23 cellular contexts compared by ENCODE assay signal in the genomic region with DNA sequence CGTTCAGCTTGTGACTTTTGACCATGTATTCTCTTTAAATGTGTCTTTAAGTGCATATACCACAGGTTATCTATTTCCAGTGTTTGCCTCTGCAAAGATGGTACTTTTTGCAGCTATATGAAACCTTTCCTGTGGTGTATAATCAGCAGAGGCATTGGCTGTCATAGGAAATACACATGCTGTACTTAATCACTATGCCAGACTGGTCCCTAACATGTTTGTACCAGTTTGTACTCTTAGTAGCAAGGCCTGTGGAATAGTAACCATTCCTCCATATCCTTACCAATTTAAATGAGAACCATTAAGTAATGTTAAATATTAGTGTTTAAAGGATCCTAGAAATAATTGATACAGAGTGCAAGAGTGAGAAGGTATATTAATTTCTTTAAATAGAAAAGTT.
DNase-seq lines count a peak whose midpoint lies in the region; ATAC-seq and TF ChIP-seq lines count a peak whose summit lies in the region.
"Had no signal": no experiment of that assay in that cellular context is flagged by ENCODE, and none has a peak within 500 bp of the region (broad histone marks: within the 10 kb centered on the region; RNA-seq: fewer than 3 reads in every experiment).

No MANE protein-coding gene starts in this region.

- H3K4me2 ChIP-seq in mammary epithelial cell (ENCODE audit: insufficient read depth, low read depth, low read length), result no peak overlapping the region

- in situ Hi-C loops in mammary epithelial cell (cut with MboI; ENCODE audit: low sequenced_read_pairs in 2 of 2), result no loop called here

- H2AFZ ChIP-seq in mammary epithelial cell (ENCODE audit: low read depth, low read length), result no peak overlapping the region

- H3K36me3 Mint-ChIP-seq in MCF 10A (ENCODE audit: insufficient read depth, unreplicated experiment), result no peaks in the 10 kb centered on the region
- H3K36me3 Mint-ChIP-seq in HFFc6 (ENCODE audit: low read depth), result no peaks in the 10 kb centered on the region
- no peaks in the 10 kb centered on the region for H3K36me3 Mint-ChIP-seq in chondrocyte (ENCODE audit: low read depth)
- H3K36me3 Mint-ChIP-seq: CD8-positive, alpha-beta T cell had no signal

- H3K4me1 Mint-ChIP-seq in MCF 10A (ENCODE audit: insufficient read depth, unreplicated experiment) (peaks cover 13% of the 10 kb centered on the region), HFFc6 (ENCODE audit: low read depth) (peaks cover 28% of the 10 kb centered on the region), chondrocyte (ENCODE audit: low read depth) (peaks cover 49% of the 10 kb centered on the region)

- no peak overlapping the region for H3K9ac ChIP-seq in mammary epithelial cell (ENCODE audit: insufficient read depth, low read length)

- H3K9me3 ChIP-seq in mammary epithelial cell (replicated peaks; ENCODE audit: insufficient read depth, low read length), result no peaks in the 10 kb centered on the region
- no peaks in the 10 kb centered on the region for H3K9me3 ChIP-seq in psoas muscle

- no peaks in the 10 kb centered on the region for H3K9me3 Mint-ChIP-seq in MCF 10A (ENCODE audit: unreplicated experiment)
- H3K9me3 Mint-ChIP-seq in HFFc6, result no peaks in the 10 kb centered on the region
- peaks cover 3% of the 10 kb centered on the region for H3K9me3 Mint-ChIP-seq in chondrocyte (ENCODE audit: low read depth)

- H3K27ac Mint-ChIP-seq in MCF 10A (ENCODE audit: low read depth, unreplicated experiment) (no peak overlapping the region), HFFc6 (peak overlapping the region; percentile 21; the same call in 1 of the 2 replicates), chondrocyte (ENCODE audit: unreplicated experiment) (peak overlapping the region; percentile 27)
- H3K27ac Mint-ChIP-seq: CD8-positive, alpha-beta T cell had no signal

- H3K4me1 ChIP-seq in mammary epithelial cell (ENCODE audit: insufficient read depth, low read length) (no peaks in the 10 kb centered on the region), psoas muscle (peaks cover 57% of the 10 kb centered on the region)

- POLR2A ChIA-PET in MCF 10A (lab: Yijun Ruan, JAX), result interaction anchor here (0.6 to 0.9 kb wide), 2 partner anchors 8 to 16 kb away, joined by 3 read pairs; no protein-coding TSS in a partner anchor

- intact Hi-C loops in mammary epithelial cell (cut with micrococcal nuclease), result no loop called here
- intact Hi-C loops in MCF 10A (cut with micrococcal nuclease), result no loop called here
- intact Hi-C loops in psoas muscle (cut with DNase I), result loop anchor here (5.0 to 10.0 kb wide), 3 partner anchors 36 to 66 kb away; no protein-coding TSS in a partner anchor

- peak; percentile 28 for DNase-seq in mammary epithelial cell
- no peak for DNase-seq in MCF 10A (ENCODE audit: unreplicated experiment)
- DNase-seq in HFFc6, result no peak
- DNase-seq in chondrocyte (ENCODE audit: low spot score), result no peak
- DNase-seq in psoas muscle, result no peak
- DNase-seq in Ammon's horn (ENCODE audit: low spot score), result no peak
- DNase-seq in COR-L47 (lab: John Stamatoyannopoulos, UW), result no peak
- DNase-seq in NCI-H146 treated with DMSO at 0.1 percent for 48 hours (lab: John Stamatoyannopoulos, UW; ENCODE audit: unreplicated experiment), result no peak
- DNase-seq: 8988T; C1 segment of cervical spinal cord; Calu3; CD8-positive, alpha-beta T cell; DMS153; H7; KBM-7; NCI-H1092; NCI-H1436 treated with DMSO at 0.1 percent for 48 hours; NCI-H2029; NCI-H2171; NCI-H524 treated with DMSO at 0.1 percent for 48 hours; NCI-H82; OCI-M1 had no signal

- no peak for ATAC-seq in psoas muscle
- ATAC-seq: CD8-positive, alpha-beta T cell had no signal

- BruUV-seq in mammary epithelial cell (replicated peaks; lab: Mats Ljungman, UMichigan) (no TSS peak), MCF 10A (replicated peaks; lab: Mats Ljungman, UMichigan) (no TSS peak)

- H3K4me3 Mint-ChIP-seq in MCF 10A (ENCODE audit: unreplicated experiment) (no peak overlapping the region), HFFc6 (no peak overlapping the region), chondrocyte (ENCODE audit: unreplicated experiment) (no peak overlapping the region)
- H3K4me3 Mint-ChIP-seq: CD8-positive, alpha-beta T cell had no signal

- no peak for TF ChIP-seq CTCF in mammary epithelial cell (conservative IDR thresholded peaks at IDR 0.05 in 1 of 2, IDR thresholded peaks at IDR 0.05 in 1 of 2; ENCODE audit: extremely low read depth in 1 of 2, insufficient read depth in 1 of 2, low read depth in 1 of 2, low read length in 2 of 2)
- no peak for TF ChIP-seq CTCF in MCF 10A (IDR thresholded peaks at IDR 0.05; ENCODE audit: unreplicated experiment)
- no peak for TF ChIP-seq CTCF in HFFc6 (IDR thresholded peaks at IDR 0.05)
- no peak for TF ChIP-seq CTCF in chondrocyte (IDR thresholded peaks at IDR 0.05)
- no peak for TF ChIP-seq CTCF in psoas muscle (IDR thresholded peaks at IDR 0.05)

- dilution Hi-C loops in mammary epithelial cell (cut with HindIII; ENCODE audit: low sequenced_read_pairs), result no loop called here

- no peaks in the 10 kb centered on the region for H4K20me1 ChIP-seq in mammary epithelial cell (ENCODE audit: insufficient read depth, low read length)

- CTCF ChIA-PET in mammary epithelial cell (lab: Charles Lee; ENCODE audit: low non-redundant PET) (no interaction called here), MCF 10A (lab: Yijun Ruan, JAX) (no interaction called here)

- WGBS in mammary epithelial cell (ENCODE audit: low coverage, missing lambda C conversion rate), result 95% methylated on average over 1 of the region's 1 CpG
- WGBS in psoas muscle, 3 donors, result 57 to 90% (median 83%) methylated on average over 1 of the region's 1 CpG

- H3K79me2 ChIP-seq in mammary epithelial cell (ENCODE audit: insufficient read depth, low read length), result peaks cover 80% of the 10 kb centered on the region

- H3K27ac ChIP-seq in mammary epithelial cell (ENCODE audit: insufficient read depth, low read depth, low read length) (no peak overlapping the region), psoas muscle (peak overlapping the region; percentile 83)
- H3K27ac ChIP-seq: HL-60 had no signal

- H3K27me3 Mint-ChIP-seq in MCF 10A (ENCODE audit: insufficient read depth, unreplicated experiment) (no peaks in the 10 kb centered on the region), HFFc6 (ENCODE audit: insufficient read depth) (no peaks in the 10 kb centered on the region), chondrocyte (ENCODE audit: low read depth) (no peaks in the 10 kb centered on the region)

- no peaks in the 10 kb centered on the region for H3K27me3 ChIP-seq in mammary epithelial cell (ENCODE audit: insufficient read depth, low read length)
- H3K27me3 ChIP-seq in psoas muscle (ENCODE audit: insufficient read depth in 3 of 3, low read length in 2 of 3), result no peaks in the 10 kb centered on the region

- no peak overlapping the region for H3K4me3 ChIP-seq in mammary epithelial cell (replicated peaks in 1 of 3; ENCODE audit: insufficient read depth in 1 of 3, low read depth in 2 of 3, low read length in 3 of 3)
- no peak overlapping the region for H3K4me3 ChIP-seq in psoas muscle

- no peaks in the 10 kb centered on the region for H3K36me3 ChIP-seq in mammary epithelial cell (ENCODE audit: insufficient read depth, low read length)
- no peaks in the 10 kb centered on the region for H3K36me3 ChIP-seq in psoas muscle (ENCODE audit: insufficient read depth in 1 of 2, low read depth in 1 of 2)

Comparison
In these comparisons a context has a peak if more than half of its experiments do, and no peak if none do; other contexts are left out.
1. intact Hi-C loops: an anchor here in psoas muscle (5.0 to 10.0 kb wide); none called in mammary epithelial cell and MCF 10A.